16 cellular contexts compared by ENCODE assay signal in genomic region chr12:74977832-74978481, GRCh38.
A peak's percentile ranks its signal among the peaks of the same experiment; 100 is the strongest.
DNase-seq lines count a peak whose midpoint lies in the region; ATAC-seq and TF ChIP-seq lines count a peak whose summit lies in the region.
"Had no signal": no experiment of that assay in that cellular context is flagged by ENCODE, and none has a peak within 500 bp of the region (broad histone marks: within the 10 kb centered on the region; RNA-seq: fewer than 3 reads in every experiment).

No MANE protein-coding gene starts in this region.

- TF ChIP-seq CTCF in SK-N-SH (IDR thresholded peaks at IDR 0.05) (no peak), right lobe of liver (IDR thresholded peaks at IDR 0.05) (no peak)

- WGBS in SK-N-SH (ENCODE audit: low lambda C conversion rate): 21% methylated on average over 5 of the region's 5 CpGs
- WGBS in right lobe of liver (ENCODE audit: insufficient coverage, low coverage, low lambda C conversion rate, missing lambda C conversion rate): 38% methylated on average over 5 of the region's 5 CpGs

- H3K4me2 ChIP-seq in SK-N-SH: no peak overlapping the region
- H3K4me2 ChIP-seq: BLaER1 had no signal

- no peaks in the 10 kb centered on the region for H3F3A ChIP-seq in SK-N-SH (replicated peaks; ENCODE audit: insufficient read depth)

- H3K9ac ChIP-seq in SK-N-SH (no peak overlapping the region), SK-N-MC (ENCODE audit: insufficient read length) (no peak overlapping the region)
- H3K9ac ChIP-seq: BLaER1 had no signal

- no peaks in the 10 kb centered on the region for H3K9me2 ChIP-seq in SK-N-SH

- no peak overlapping the region for H3K27ac ChIP-seq in SK-N-SH (ENCODE audit: low read depth in 2 of 2, low read length in 1 of 2)
- peak overlapping the region; percentile 57 for H3K27ac ChIP-seq in SK-N-MC
- H3K27ac ChIP-seq in right lobe of liver: peak overlapping the region in 1 of 3 donors; percentile 13
- H3K27ac ChIP-seq: 22Rv1, BLaER1 had no signal

- no peak for TF ChIP-seq EP300 in SK-N-SH (IDR thresholded peaks at IDR 0.05; ENCODE audit: borderline replicate concordance in 1 of 2, low read depth in 1 of 2, low read length in 1 of 2)

- POLR2A ChIA-PET in SK-N-SH (lab: Yijun Ruan, JAX): no interaction called here

- ATAC-seq in SK-N-SH treated with all-trans-retinoic acid at 6 μM for 48 hours (no peak), right lobe of liver (peak; percentile 43 to 69 (median 63)), GM21526 (IDR thresholded peaks at IDR 0.05; ENCODE audit: low FRiP score, unreplicated experiment) (no peak)

- no peaks in the 10 kb centered on the region; a peak in 2 of 4 replicates for H3K4me1 ChIP-seq in SK-N-SH (ENCODE audit: control insufficient read depth in 1 of 2, insufficient read depth in 2 of 2, low read depth in 1 of 2, low read length in 1 of 2)
- peaks cover 0 to 4% (median under 1%) of the 10 kb centered on the region in 4 donors for H3K4me1 ChIP-seq in right lobe of liver
- H3K4me1 ChIP-seq: BLaER1, HAP-1 had no signal

- H3K9me3 ChIP-seq in SK-N-SH (no peaks in the 10 kb centered on the region), SK-N-MC (ENCODE audit: low read depth, low read length) (no peaks in the 10 kb centered on the region), right lobe of liver (no peaks in the 10 kb centered on the region)
- H3K9me3 ChIP-seq: BLaER1, HAP-1 had no signal

- CTCF ChIA-PET in SK-N-SH (lab: Yijun Ruan, JAX): no interaction called here

- no peak overlapping the region for H2AFZ ChIP-seq in SK-N-SH (ENCODE audit: low read depth)

- TF ChIP-seq RAD21 in SK-N-SH (IDR thresholded peaks at IDR 0.05; ENCODE audit: low read length): no peak

- no peaks in the 10 kb centered on the region for H4K20me1 ChIP-seq in SK-N-SH (ENCODE audit: insufficient read depth)
- H4K20me1 ChIP-seq: BLaER1 had no signal

- DNase-seq in SK-N-SH (no peak), SK-N-MC (ENCODE audit: low read depth, low spot score) (no peak), right lobe of liver (no peak), CD1c-positive myeloid dendritic cell (ENCODE audit: extremely low spot score) (no peak), HK-2 (ENCODE audit: unreplicated experiment) (no peak)
- no peak for DNase-seq in stimulated activated CD4-positive, alpha-beta T cell treated with anti-CD3 and anti-CD28 coated beads, Interleukin-4, amount 100 ng/mL, for 24 hours
- DNase-seq: AML-193; CD4-positive, CD25-positive, alpha-beta regulatory T cell; DMS53; GF-D8; HFFc6 had no signal

- H3K4me3 ChIP-seq in SK-N-SH (ENCODE audit: low read depth in 2 of 2, low read length in 1 of 2) (no peak overlapping the region), SK-N-MC (no peak overlapping the region), right lobe of liver (peak overlapping the region in 2 of 3 donors; percentile 4 to 7)
- H3K4me3 ChIP-seq: BLaER1, HAP-1 had no signal

- H3K27me3 ChIP-seq in SK-N-SH (ENCODE audit: insufficient read depth): peaks cover 3% of the 10 kb centered on the region; the same call in 1 of the 2 replicates
- H3K27me3 ChIP-seq in right lobe of liver: no peaks in the 10 kb centered on the region
- H3K27me3 ChIP-seq: BLaER1 had no signal

- H3K36me3 ChIP-seq in SK-N-SH (replicated peaks in 1 of 2; ENCODE audit: control insufficient read depth in 1 of 2, insufficient read depth in 2 of 2, low read length in 1 of 2) (no peaks in the 10 kb centered on the region), SK-N-MC (ENCODE audit: insufficient read depth, low read length) (no peaks in the 10 kb centered on the region), right lobe of liver (no peaks in the 10 kb centered on the region)
- H3K36me3 ChIP-seq: BLaER1, HAP-1 had no signal

- intact Hi-C loops in right lobe of liver (cut with DNase I): no loop called here

- TF ChIP-seq POLR2A in right lobe of liver (IDR thresholded peaks at IDR 0.05): no peak

- no peaks in the 10 kb centered on the region for H3K79me2 ChIP-seq in SK-N-SH (ENCODE audit: insufficient read depth)

TF ChIP-seq in SK-N-SH treated with all-trans-retinoic acid at 6 μM for 48 hours, 23 proteins besides CTCF, POLR2A, EP300 and RAD21:
- TF ChIP-seq TCF4 (CRISPR knock-in tag; IDR thresholded peaks at IDR 0.05; ENCODE audit: borderline replicate concordance) (no peak), CSRNP3 (CRISPR knock-in tag; IDR thresholded peaks at IDR 0.05) (no peak), TOX (CRISPR knock-in tag; IDR thresholded peaks at IDR 0.05; ENCODE audit: borderline replicate concordance) (0 out of 2 replicates have a peak, but pooled peaks have one; percentile 39)

TF ChIP-seq in SK-N-SH, 30 proteins besides CTCF, POLR2A, EP300 and RAD21:
- TF ChIP-seq YY1 (IDR thresholded peaks at IDR 0.05; ENCODE audit: low read depth): no peak
- TF ChIP-seq CHD2 (IDR thresholded peaks at IDR 0.05; ENCODE audit: low read length, partially characterized antibody): no peak
- TF ChIP-seq RFX5 (IDR thresholded peaks at IDR 0.05; ENCODE audit: low read length): no peak
- no peak for TF ChIP-seq TEAD4 (IDR thresholded peaks at IDR 0.05; ENCODE audit: borderline replicate concordance, insufficient read depth)
- no peak for TF ChIP-seq FOXM1 (IDR thresholded peaks at IDR 0.05; ENCODE audit: low read depth)
- TF ChIP-seq RXRA (IDR thresholded peaks at IDR 0.05; ENCODE audit: borderline replicate concordance, low read depth): no peak
- TF ChIP-seq IRF3 (IDR thresholded peaks at IDR 0.05; ENCODE audit: low read depth, low read length): no peak
- no peak for TF ChIP-seq FOXJ3 (CRISPR knock-in tag; IDR thresholded peaks at IDR 0.05)
- no peak for TF ChIP-seq NRF1 (IDR thresholded peaks at IDR 0.05; ENCODE audit: low read depth, low read length)
- no peak for TF ChIP-seq FOSL2 (IDR thresholded peaks at IDR 0.05; ENCODE audit: borderline replicate concordance, low read depth)
- TF ChIP-seq MEF2A (IDR thresholded peaks at IDR 0.05; ENCODE audit: borderline replicate concordance, low read depth): no peak
- TF ChIP-seq EZH2phosphoT487 (IDR thresholded peaks at IDR 0.05; ENCODE audit: borderline replicate concordance, low read depth): no peak
- no peak for TF ChIP-seq POLR2AphosphoS5 (IDR thresholded peaks at IDR 0.05; ENCODE audit: low read depth, low read length)
- no peak for TF ChIP-seq ZBTB33 (IDR thresholded peaks at IDR 0.05; ENCODE audit: borderline replicate concordance, low read depth)
- no peak for TF ChIP-seq SIN3A (IDR thresholded peaks at IDR 0.05; ENCODE audit: borderline replicate concordance, low read depth, low read length)
- TF ChIP-seq GABPA (IDR thresholded peaks at IDR 0.05; ENCODE audit: low read depth): no peak
- TF ChIP-seq REST (IDR thresholded peaks at IDR 0.05; ENCODE audit: low read depth, low read length): no peak
- no peak for TF ChIP-seq NFIC (IDR thresholded peaks at IDR 0.05; ENCODE audit: borderline replicate concordance)
TF ChIP-seq in SK-N-SH: peak in this region for 0.

Comparison
In these comparisons a context has a peak if more than half of its experiments do, and no peak if none do; other contexts are left out.
1. ATAC-seq: peak in right lobe of liver (4 of 4); none in SK-N-SH treated with all-trans-retinoic acid at 6 μM for 48 hours (single experiment) and GM21526 (single experiment).
2. H3K4me3 ChIP-seq: peak in right lobe of liver (2 of 3); none in SK-N-SH (0 of 2) and SK-N-MC (single experiment).